Comparison of ENCODE assay signal across 1 cellular context in the genomic region with DNA sequence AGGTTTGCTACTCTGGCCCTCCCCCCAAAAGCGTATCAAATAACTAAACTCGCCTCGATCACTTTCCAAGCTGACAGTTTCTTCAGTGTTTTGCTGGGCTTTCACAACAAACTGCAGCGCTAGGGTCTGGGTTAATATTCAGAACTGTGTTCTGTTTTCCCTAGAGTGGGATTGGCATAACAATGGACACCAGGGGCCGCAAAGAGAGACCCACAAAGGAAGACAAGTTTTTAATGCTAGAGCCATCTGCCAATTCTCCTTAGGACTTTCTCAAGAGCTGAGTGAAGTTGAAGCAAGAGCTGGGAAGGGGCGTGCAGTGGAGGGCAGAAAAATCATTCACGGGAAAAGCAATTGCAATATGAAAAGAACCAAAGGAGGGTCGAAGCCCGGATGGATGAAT.
TF ChIP-seq lines count a peak whose summit lies in the region.

No MANE protein-coding gene starts in this region.

TF ChIP-seq in HepG2, 621 proteins besides CTCF, POLR2A, EP300 and RAD21 (continued from another document):
- no peak for TF ChIP-seq ZNF275 (CRISPR knock-in tag; IDR thresholded peaks at IDR 0.05; ENCODE audit: borderline replicate concordance)
- no peak for TF ChIP-seq SALL1 (CRISPR knock-in tag; IDR thresholded peaks at IDR 0.05)
- no peak for TF ChIP-seq SETDB1 (CRISPR knock-in tag; IDR thresholded peaks at IDR 0.05; ENCODE audit: borderline replicate concordance)
